ENCODE assay signal across 34 cellular contexts in genomic region chr1:94816030-94816429, GRCh38.
"Had no signal": no experiment of that assay in that cellular context is flagged by ENCODE, and none has a peak within 500 bp of the region (broad histone marks: within the 10 kb centered on the region; RNA-seq: fewer than 3 reads in every experiment).

No MANE protein-coding gene starts in this region.

- DNase-seq: Karpas-422, Kasumi-1, MG63, MM.1S, MV-4-11, NCI-H1048, NCI-H1092, NCI-H1092 treated with DMSO at 0.1 percent for 48 hours, NCI-H1105, NCI-H1105 treated with DMSO at 0.1 percent for 48 hours, NCI-H1417, NCI-H1417 treated with DMSO at 0.1 percent for 48 hours, NCI-H1436, NCI-H1436 treated with DMSO at 0.1 percent for 48 hours, NCI-H146, NCI-H1694, NCI-H1694 treated with DMSO at 0.1 percent for 48 hours, NCI-H187, NCI-H187 treated with DMSO at 0.1 percent for 48 hours, NCI-H1930, NCI-H2029, NCI-H2029 treated with DMSO at 0.1 percent for 48 hours, NCI-H2081, NCI-H2081 treated with DMSO at 0.1 percent for 48 hours, NCI-H2107, NCI-H2171, NCI-H2171 treated with DMSO at 0.1 percent for 48 hours, NCI-H2227 treated with DMSO at 0.1 percent for 48 hours, NCI-H226, NCI-H345, NCI-H446, NCI-H446 treated with DMSO at 0.1 percent for 48 hours, NCI-H510A, NCI-H510A treated with DMSO at 0.1 percent for 48 hours had no signal

- H3K9me3 ChIP-seq: MG63 had no signal

- H3K36me3 ChIP-seq: MG63 had no signal

- H3K4me3 ChIP-seq: MG63 had no signal
